1 cellular context compared by ENCODE assay signal in genomic region chr3:43632269-43632733, GRCh38.
TF ChIP-seq lines count a peak whose summit lies in the region.

No MANE protein-coding gene starts in this region.

TF ChIP-seq in K562, 482 proteins besides CTCF, POLR2A, EP300 and RAD21 (continued from another document):
- TF ChIP-seq CEBPG (CRISPR knock-in tag; IDR thresholded peaks at IDR 0.05), result no peak
- TF ChIP-seq CEBPG (tag; conservative IDR thresholded peaks at IDR 0.05 in 1 of 2, IDR thresholded peaks at IDR 0.05 in 1 of 2), result no peak
- TF ChIP-seq STAT6 (CRISPR knock-in tag; IDR thresholded peaks at IDR 0.05), result no peak
- TF ChIP-seq ZNF174 (CRISPR knock-in tag; IDR thresholded peaks at IDR 0.05), result no peak
- TF ChIP-seq PHTF2 (CRISPR knock-in tag; IDR thresholded peaks at IDR 0.05), result no peak
- no peak for TF ChIP-seq CGGBP1 (CRISPR knock-in tag; IDR thresholded peaks at IDR 0.05)
- TF ChIP-seq ZNF316 (IDR thresholded peaks at IDR 0.05), result peak; percentile 95
- 0 out of 4 replicates have a peak, but pooled peaks have one; percentile 8 to 9 for TF ChIP-seq TRIM24 (IDR thresholded peaks at IDR 0.05)
- peak; percentile 82 for TF ChIP-seq ATF7 (IDR thresholded peaks at IDR 0.05)
- TF ChIP-seq E2F4 (CRISPR knock-in tag; IDR thresholded peaks at IDR 0.05; ENCODE audit: low read depth), result no peak
- 0 out of 2 replicates have a peak, but pooled peaks have one; percentile 29 for TF ChIP-seq CXXC5 (CRISPR knock-in tag; IDR thresholded peaks at IDR 0.05)
- no peak for TF ChIP-seq TCF3 (CRISPR knock-in tag; IDR thresholded peaks at IDR 0.05)
- TF ChIP-seq L3MBTL2 (IDR thresholded peaks at IDR 0.05), result 0 out of 2 replicates have a peak, but pooled peaks have one; percentile 19
- TF ChIP-seq NR2C1 (IDR thresholded peaks at IDR 0.05), result no peak
- TF ChIP-seq NR2C1 (tag; IDR thresholded peaks at IDR 0.05), result peak; percentile 55; the same call in 1 of the 2 replicates
- TF ChIP-seq KLF6 (CRISPR knock-in tag; IDR thresholded peaks at IDR 0.05; ENCODE audit: borderline replicate concordance), result 0 out of 2 replicates have a peak, but pooled peaks have one; percentile 22
- TF ChIP-seq KAT8 (IDR thresholded peaks at IDR 0.05; ENCODE audit: low read depth), result no peak
- peak; percentile 51 for TF ChIP-seq ARID1B (IDR thresholded peaks at IDR 0.05)
- 0 out of 2 replicates have a peak, but pooled peaks have one; percentile 20 for TF ChIP-seq MECOM (CRISPR knock-in tag; IDR thresholded peaks at IDR 0.05)
- peak; percentile 32; the same call in 1 of the 2 replicates for TF ChIP-seq ZEB2 (IDR thresholded peaks at IDR 0.05)
- no peak for TF ChIP-seq NFRKB (IDR thresholded peaks at IDR 0.05; ENCODE audit: low read depth)
- no peak for TF ChIP-seq TEAD1 (CRISPR knock-in tag; IDR thresholded peaks at IDR 0.05)
- TF ChIP-seq CREB3L1 (IDR thresholded peaks at IDR 0.05; ENCODE audit: borderline replicate concordance, low read depth), result no peak
- TF ChIP-seq RNF2 (IDR thresholded peaks at IDR 0.05), result no peak
- TF ChIP-seq MAFF (IDR thresholded peaks at IDR 0.05; ENCODE audit: low read length), result peak; percentile 88
- TF ChIP-seq ASH1L (IDR thresholded peaks at IDR 0.05; ENCODE audit: borderline replicate concordance, low read depth, partially characterized antibody), result no peak
- no peak for TF ChIP-seq THRB (CRISPR knock-in tag; conservative IDR thresholded peaks at IDR 0.05)
- no peak for TF ChIP-seq CREB1 (IDR thresholded peaks at IDR 0.05)
- TF ChIP-seq CREB1 (CRISPR knock-in tag; IDR thresholded peaks at IDR 0.05), result no peak
- TF ChIP-seq TEAD2 (tag; IDR thresholded peaks at IDR 0.05), result 0 out of 2 replicates have a peak, but pooled peaks have one; percentile 35
- no peak for TF ChIP-seq MTF1 (CRISPR knock-in tag; IDR thresholded peaks at IDR 0.05; ENCODE audit: borderline replicate concordance)
- 0 out of 2 replicates have a peak, but pooled peaks have one; percentile 14 for TF ChIP-seq RFX1 (IDR thresholded peaks at IDR 0.05)
- TF ChIP-seq RNF219 (CRISPR knock-in tag; IDR thresholded peaks at IDR 0.05), result no peak
- no peak for TF ChIP-seq ZNF274 (IDR thresholded peaks at IDR 0.05; ENCODE audit: borderline replicate concordance, low read depth, low read length)
- TF ChIP-seq POLR2H (tag; IDR thresholded peaks at IDR 0.05; ENCODE audit: low read depth), result no peak
